ENCODE assay signal across 1 cellular context in genomic region chr11:64839887-64840782, GRCh38.
TF ChIP-seq lines count a peak whose summit lies in the region.

No MANE protein-coding gene starts in this region.

TF ChIP-seq in GM12878, 131 proteins besides CTCF, POLR2A, EP300 and RAD21:
- TF ChIP-seq ZNF274 (IDR thresholded peaks at IDR 0.05; ENCODE audit: insufficient read depth, insufficient read length) = no peak
- TF ChIP-seq ZSCAN29 (IDR thresholded peaks at IDR 0.05) = no peak
- no peak for TF ChIP-seq SIN3A (IDR thresholded peaks at IDR 0.05; ENCODE audit: low read depth, low read length)
- TF ChIP-seq NKRF (conservative IDR thresholded peaks at IDR 0.05) = no peak
- no peak for TF ChIP-seq ZBTB40 (IDR thresholded peaks at IDR 0.05; ENCODE audit: borderline replicate concordance)
- no peak for TF ChIP-seq POLR2AphosphoS5 (IDR thresholded peaks at IDR 0.05; ENCODE audit: low read length)
